24 cellular contexts compared by ENCODE assay signal in genomic region chr2:227132986-227133385, GRCh38. TPM values are rescaled to one million over a fixed set of nuclear protein-coding genes. Genes with fewer than 3 reads are reported as not detected.
"Had no signal": no experiment of that assay in that cellular context is flagged by ENCODE, and none has a peak within 500 bp of the region (broad histone marks: within the 10 kb centered on the region; RNA-seq: fewer than 3 reads in every experiment).

No MANE protein-coding gene starts in this region.

- DNase-seq: activated B cell treated with CpG ODN at 0.5 μM for 24 hours; activated CD4-positive, alpha-beta T cell treated with anti-CD3 and anti-CD28 coated beads, Interleukin-2, amount 50 U/mL, for 1 hour; activated CD8-positive, alpha-beta T cell treated with anti-CD3 and anti-CD28 coated beads for 36 hours; activated naive CD8-positive, alpha-beta T cell treated with anti-CD3 and anti-CD28 coated beads, Interleukin-2, amount 50 U/mL, for 24 hours; activated T-cell treated with anti-CD3 and anti-CD28 coated beads, Interleukin-2, amount 50 U/mL, for 48 hours; amygdala; dermis blood vessel endothelial cell; effector CD4-positive, alpha-beta T cell; glutamatergic neuron; islet precursor cell; lower lobe of right lung; mesenchymal stem cell; spleen; stimulated activated naive CD4-positive, alpha-beta T cell; T-helper 2 cell; tibial artery; upper lobe of right lung had no signal

- H3K27me3 ChIP-seq: breast epithelium, tibial artery, upper lobe of right lung had no signal

- H3K9me3 Mint-ChIP-seq: activated B cell treated with CpG ODN at 0.5 μM for 24 hours; activated CD8-positive, alpha-beta T cell treated with anti-CD3 and anti-CD28 coated beads for 36 hours; activated naive CD4-positive, alpha-beta T cell treated with anti-CD3 and anti-CD28 coated beads, Interleukin-2, amount 50 U/mL, for 24 hours; activated naive CD8-positive, alpha-beta T cell treated with anti-CD3 and anti-CD28 coated beads, Interleukin-2, amount 50 U/mL, for 24 hours; activated T-helper 2 cell treated with anti-CD3 and anti-CD28 coated beads, Interferon-gamma antibody, Interleukin-2, Interleukin-4, amounts not matched to agents 10 μg/mL and 5 μg/mL and 100 μg/mL, durations not matched to agents 14 hours and 24 hours and 36 hours; natural killer cell treated with Interleukin-12 subunit alpha and Interleukin-12 subunit beta and Interleukin-15 and Interleukin-18, amount 100 ng/mL, for 72 hours had no signal

- H3K4me1 ChIP-seq: breast epithelium, lower lobe of right lung, spleen, suprapubic skin, tibial artery, upper lobe of right lung had no signal

- H3K36me3 Mint-ChIP-seq: activated naive CD4-positive, alpha-beta T cell treated with anti-CD3 and anti-CD28 coated beads, Interleukin-2, amount 50 U/mL, for 24 hours; natural killer cell treated with Interleukin-12 subunit alpha and Interleukin-12 subunit beta and Interleukin-15 and Interleukin-18, amount 100 ng/mL, for 72 hours had no signal

- H3K4me3 ChIP-seq: breast epithelium, esophagus muscularis mucosa, lower lobe of right lung, spleen, suprapubic skin, tibial artery, upper lobe of right lung had no signal

- H3K4me3 Mint-ChIP-seq: activated B cell treated with CpG ODN at 0.5 μM for 24 hours; activated CD8-positive, alpha-beta T cell treated with anti-CD3 and anti-CD28 coated beads for 36 hours; activated naive CD4-positive, alpha-beta T cell treated with anti-CD3 and anti-CD28 coated beads, Interleukin-2, amount 50 U/mL, for 24 hours; activated naive CD8-positive, alpha-beta T cell treated with anti-CD3 and anti-CD28 coated beads, Interleukin-2, amount 50 U/mL, for 24 hours; natural killer cell treated with Interleukin-12 subunit alpha and Interleukin-12 subunit beta and Interleukin-15 and Interleukin-18, amount 100 ng/mL, for 72 hours had no signal

- H3K27ac ChIP-seq: breast epithelium, esophagus muscularis mucosa, lower lobe of right lung, spleen, suprapubic skin, tibial artery, upper lobe of right lung had no signal

- H3K9me3 ChIP-seq: breast epithelium, esophagus muscularis mucosa, lower lobe of right lung, spleen, suprapubic skin, tibial artery, upper lobe of right lung had no signal

- H3K36me3 ChIP-seq: breast epithelium, esophagus muscularis mucosa, lower lobe of right lung, spleen, suprapubic skin, tibial artery, upper lobe of right lung had no signal

- H3K4me1 Mint-ChIP-seq: activated B cell treated with CpG ODN at 0.5 μM for 24 hours; activated naive CD4-positive, alpha-beta T cell treated with anti-CD3 and anti-CD28 coated beads, Interleukin-2, amount 50 U/mL, for 24 hours; activated naive CD8-positive, alpha-beta T cell treated with anti-CD3 and anti-CD28 coated beads, Interleukin-2, amount 50 U/mL, for 24 hours had no signal

- H3K27ac Mint-ChIP-seq: activated B cell treated with CpG ODN at 0.5 μM for 24 hours; activated CD8-positive, alpha-beta T cell treated with anti-CD3 and anti-CD28 coated beads for 36 hours; activated naive CD4-positive, alpha-beta T cell treated with anti-CD3 and anti-CD28 coated beads, Interleukin-2, amount 50 U/mL, for 24 hours; activated naive CD8-positive, alpha-beta T cell treated with anti-CD3 and anti-CD28 coated beads, Interleukin-2, amount 50 U/mL, for 24 hours; activated T-helper 2 cell treated with anti-CD3 and anti-CD28 coated beads, Interferon-gamma antibody, Interleukin-2, Interleukin-4, amounts not matched to agents 10 μg/mL and 5 μg/mL and 100 μg/mL, durations not matched to agents 14 hours and 24 hours and 36 hours; natural killer cell treated with Interleukin-12 subunit alpha and Interleukin-12 subunit beta and Interleukin-15 and Interleukin-18, amount 100 ng/mL, for 72 hours had no signal

- ATAC-seq: activated CD8-positive, alpha-beta T cell treated with anti-CD3 and anti-CD28 coated beads for 36 hours; activated naive CD8-positive, alpha-beta T cell treated with anti-CD3 and anti-CD28 coated beads, Interleukin-2, amount 50 U/mL, for 24 hours; lower lobe of right lung; natural killer cell treated with Interleukin-12 subunit alpha and Interleukin-12 subunit beta and Interleukin-15 and Interleukin-18, amount 100 ng/mL, for 72 hours; upper lobe of right lung had no signal

RNA-seq across cellular contexts. Expression of gene COL4A4, which starts 31.0 kb away (rescaled TPM):
- total RNA-seq: activated CD8-positive, alpha-beta T cell treated with anti-CD3 and anti-CD28 coated beads for 36 hours; activated T-helper 2 cell treated with anti-CD3 and anti-CD28 coated beads, Interferon-gamma antibody, Interleukin-2, Interleukin-4, amounts not matched to agents 10 μg/mL and 5 μg/mL and 100 μg/mL, durations not matched to agents 14 hours and 24 hours and 36 hours had no signal

RNA-seq across cellular contexts. Expression of gene COL4A3, which starts 31.4 kb away (rescaled TPM):
- total RNA-seq: activated CD8-positive, alpha-beta T cell treated with anti-CD3 and anti-CD28 coated beads for 36 hours; activated T-helper 2 cell treated with anti-CD3 and anti-CD28 coated beads, Interferon-gamma antibody, Interleukin-2, Interleukin-4, amounts not matched to agents 10 μg/mL and 5 μg/mL and 100 μg/mL, durations not matched to agents 14 hours and 24 hours and 36 hours; osteoblast had no signal
